Comparison of ENCODE assay signal across 12 cellular contexts in genomic region chr19:15025237-15025636, GRCh38. TPM values are rescaled to one million over a fixed set of nuclear protein-coding genes. Genes with fewer than 3 reads are reported as not detected.
A peak's percentile ranks its signal among the peaks of the same experiment; 100 is the strongest.
DNase-seq lines count a peak whose midpoint lies in the region; ATAC-seq and TF ChIP-seq lines count a peak whose summit lies in the region.
"Had no signal": no experiment of that assay in that cellular context is flagged by ENCODE, and none has a peak within 500 bp of the region (broad histone marks: within the 10 kb centered on the region; RNA-seq: fewer than 3 reads in every experiment).

No MANE protein-coding gene starts in this region.

- H3K36me3 ChIP-seq in OCI-LY1 (ENCODE audit: insufficient read depth, low read length), result no peaks in the 10 kb centered on the region
- no peaks in the 10 kb centered on the region for H3K36me3 ChIP-seq in uterus

- intact Hi-C loops in uterus (cut with DNase I; ENCODE audit: low total_unique reads), result no loop called here

- no peak overlapping the region for H3K9ac ChIP-seq in OCI-LY1 (ENCODE audit: low read length)

- in situ Hi-C loops in GM13977 (cut with MboI; ENCODE audit: low pct_unique_long_range_greater_than_20kb, low sequenced_read_pairs, unreplicated experiment), result no loop called here

- H3K4me2 ChIP-seq in OCI-LY1 (ENCODE audit: low read length), result no peak overlapping the region

- no peaks in the 10 kb centered on the region for H3K9me2 ChIP-seq in OCI-LY1 (ENCODE audit: low read depth, low read length)

- H3F3A ChIP-seq in OCI-LY1 (ENCODE audit: insufficient read depth, low read length), result no peaks in the 10 kb centered on the region

- no peak overlapping the region for H2AFZ ChIP-seq in OCI-LY1 (ENCODE audit: low read length)

- H3K27ac ChIP-seq in OCI-LY1 (ENCODE audit: low read depth, low read length, poor library complexity, severe bottlenecking), result no peak overlapping the region
- no peak overlapping the region for H3K27ac ChIP-seq in uterus

- no peaks in the 10 kb centered on the region for H3K9me3 ChIP-seq in OCI-LY1 (ENCODE audit: low read length)
- no peaks in the 10 kb centered on the region for H3K9me3 ChIP-seq in uterus
- H3K9me3 ChIP-seq: mucosa of descending colon had no signal

- H4K20me1 ChIP-seq in OCI-LY1 (ENCODE audit: insufficient read depth, low read length), result no peaks in the 10 kb centered on the region

- DNase-seq in COLO829 (ENCODE audit: low spot score) (peak; percentile 13), GM13977 (ENCODE audit: low spot score) (peak; percentile 56), epithelial cell of proximal tubule (ENCODE audit: low read depth) (no peak), uterus (no peak), cerebellar nuclear complex (lab: John Stamatoyannopoulos, UW) (no peak)
- DNase-seq: GDM1, mucosa of descending colon, NCI-H2107 had no signal

- no peaks in the 10 kb centered on the region for H3K79me2 ChIP-seq in OCI-LY1 (ENCODE audit: insufficient read depth, low read length)

- TF ChIP-seq CTCF in GM13977 (IDR thresholded peaks at IDR 0.05; ENCODE audit: extremely low read depth, insufficient read depth, missing control alignments) (peak; percentile 44), OCI-LY1 (IDR thresholded peaks at IDR 0.05; ENCODE audit: low read length) (peak; percentile 44; the same call in 1 of the 2 replicates), epithelial cell of proximal tubule (conservative IDR thresholded peaks at IDR 0.05; ENCODE audit: low read depth, low read length) (peak; percentile 34), uterus (IDR thresholded peaks at IDR 0.05) (no peak)

- no peak for TF ChIP-seq POLR2A in uterus (IDR thresholded peaks at IDR 0.05)

- ATAC-seq in HG02852 (IDR thresholded peaks at IDR 0.05; ENCODE audit: unreplicated experiment) (no peak), GM21381 (IDR thresholded peaks at IDR 0.05; ENCODE audit: unreplicated experiment) (no peak)
- ATAC-seq: mucosa of descending colon had no signal

- no peak overlapping the region for H3K4me3 ChIP-seq in OCI-LY1 (ENCODE audit: low read depth, low read length, poor library complexity, severe bottlenecking)
- H3K4me3 ChIP-seq in epithelial cell of proximal tubule (ENCODE audit: low read depth, low read length), result no peak overlapping the region
- no peak overlapping the region for H3K4me3 ChIP-seq in uterus
- H3K4me3 ChIP-seq: mucosa of descending colon had no signal

- no peaks in the 10 kb centered on the region for H3K4me1 ChIP-seq in OCI-LY1 (ENCODE audit: insufficient read depth, low read length, severe bottlenecking)
- no peaks in the 10 kb centered on the region for H3K4me1 ChIP-seq in uterus

- H3K27me3 ChIP-seq in OCI-LY1 (ENCODE audit: insufficient read depth, low read length) (no peaks in the 10 kb centered on the region; the same call in 1 of the 2 replicates), uterus (no peaks in the 10 kb centered on the region)

RNA-seq across cellular contexts. Expression of gene CASP14, which starts 24.0 kb away (rescaled TPM):
- total RNA-seq in epithelial cell of proximal tubule (not detected in 2 replicates), uterus (not detected)
- total RNA-seq: glomerular endothelial cell, mucosa of descending colon had no signal

RNA-seq across cellular contexts. Expression of gene SLC1A6, which starts 45.6 kb away (rescaled TPM):
- total RNA-seq in epithelial cell of proximal tubule (not detected in 2 replicates), uterus (under 1 TPM in 1 of 4 donors, not detected in 3; 0.41 TPM)
- total RNA-seq: glomerular endothelial cell, mucosa of descending colon had no signal

RNA-seq across cellular contexts. Expression of gene OR1I1, which starts 56.8 kb away (rescaled TPM):
- total RNA-seq in epithelial cell of proximal tubule (not detected in 2 replicates), uterus (not detected)
- total RNA-seq: glomerular endothelial cell, mucosa of descending colon had no signal

Comparison
In these comparisons a context has a peak if more than half of its experiments do, and no peak if none do; other contexts are left out.
1. DNase-seq: peak in COLO829 (single experiment) and GM13977 (single experiment); none in epithelial cell of proximal tubule (single experiment), uterus (0 of 2) and cerebellar nuclear complex (0 of 2).
2. CTCF ChIP-seq: peak in GM13977 (single experiment), OCI-LY1 (single experiment) and epithelial cell of proximal tubule (single experiment); none in uterus (0 of 4).